1 cellular context compared by ENCODE assay signal in genomic region chr6:43477235-43478007, GRCh38.
A peak's percentile ranks its signal among the peaks of the same experiment; 100 is the strongest.
TF ChIP-seq lines count a peak whose summit lies in the region.

TJAP1 (plus strand) TSS chr6:43477570; CDS start chr6:43499002, 21,432 bp downstream.

TF ChIP-seq in K562, 482 proteins besides CTCF, POLR2A, EP300 and RAD21 (continued from another document):
- no peak for TF ChIP-seq ZBTB40 (IDR thresholded peaks at IDR 0.05)
- TF ChIP-seq ZBTB40 (CRISPR knock-in tag; IDR thresholded peaks at IDR 0.05), result no peak
- no peak for TF ChIP-seq RHOXF2B (CRISPR knock-in tag; conservative IDR thresholded peaks at IDR 0.05)
- peak; percentile 71; the same call in 1 of the 2 replicates for TF ChIP-seq TOE1 (IDR thresholded peaks at IDR 0.05; ENCODE audit: borderline replicate concordance)
- TF ChIP-seq TOE1 (CRISPR knock-in tag; IDR thresholded peaks at IDR 0.05; ENCODE audit: borderline replicate concordance, low read depth), result no peak
- no peak for TF ChIP-seq ZNF780A (CRISPR knock-in tag; IDR thresholded peaks at IDR 0.05)
- TF ChIP-seq TGIF2 (CRISPR knock-in tag; IDR thresholded peaks at IDR 0.05), result no peak
- TF ChIP-seq ARID2 (IDR thresholded peaks at IDR 0.05), result no peak
- peak; percentile 82; the same call in 1 of the 2 replicates for TF ChIP-seq DIDO1 (tag; IDR thresholded peaks at IDR 0.05; ENCODE audit: low read depth)
- TF ChIP-seq NR4A1 (CRISPR knock-in tag; IDR thresholded peaks at IDR 0.05), result no peak
- no peak for TF ChIP-seq NR4A1 (tag; IDR thresholded peaks at IDR 0.05)
- TF ChIP-seq TARDBP (IDR thresholded peaks at IDR 0.05), result no peak
- peak in 1 of 2 experiments; percentile 67 for TF ChIP-seq AFF1 (IDR thresholded peaks at IDR 0.05; ENCODE audit: low read depth in 1 of 2, partially characterized antibody in 2 of 2)
- peak; percentile 94 for TF ChIP-seq POLR2B (IDR thresholded peaks at IDR 0.05; ENCODE audit: low read depth, partially characterized antibody)
- TF ChIP-seq MYBL2 (IDR thresholded peaks at IDR 0.05; ENCODE audit: low read depth), result no peak
- TF ChIP-seq MYBL2 (CRISPR knock-in tag; IDR thresholded peaks at IDR 0.05; ENCODE audit: borderline replicate concordance), result no peak
- TF ChIP-seq NCOA6 (IDR thresholded peaks at IDR 0.05), result no peak
- no peak for TF ChIP-seq ELF1 (tag; IDR thresholded peaks at IDR 0.05)
- no peak for TF ChIP-seq ZNF121 (CRISPR knock-in tag; conservative IDR thresholded peaks at IDR 0.05)
- no peak; the same call in 1 of the 2 replicates for TF ChIP-seq MTA3 (IDR thresholded peaks at IDR 0.05; ENCODE audit: borderline replicate concordance)
- TF ChIP-seq NR1H2 (CRISPR knock-in tag; IDR thresholded peaks at IDR 0.05), result no peak
- no peak for TF ChIP-seq REST (CRISPR knock-in tag; IDR thresholded peaks at IDR 0.05; ENCODE audit: low read depth)
- TF ChIP-seq EWSR1 (IDR thresholded peaks at IDR 0.05; ENCODE audit: borderline replicate concordance, low read depth, partially characterized antibody), result no peak
- no peak for TF ChIP-seq RBM15 (IDR thresholded peaks at IDR 0.05; ENCODE audit: insufficient read depth, low read length)
- no peak for TF ChIP-seq STAT5B (CRISPR knock-in tag; IDR thresholded peaks at IDR 0.05)
- TF ChIP-seq PCBP1 (IDR thresholded peaks at IDR 0.05; ENCODE audit: low read depth, low read length, poor library complexity, severe bottlenecking), result no peak
- TF ChIP-seq THRA (IDR thresholded peaks at IDR 0.05), result no peak
- no peak for TF ChIP-seq PHB2 (IDR thresholded peaks at IDR 0.05; ENCODE audit: low read depth)
- TF ChIP-seq FUS (optimal IDR thresholded peaks at IDR 0.05; ENCODE audit: low read depth, low read length), result no peak
- 0 out of 2 replicates have a peak, but pooled peaks have one; percentile 12 for TF ChIP-seq ATF7 (IDR thresholded peaks at IDR 0.05)
- TF ChIP-seq GATAD2B (IDR thresholded peaks at IDR 0.05; ENCODE audit: borderline replicate concordance), result no peak
- TF ChIP-seq ZKSCAN3 (CRISPR knock-in tag; IDR thresholded peaks at IDR 0.05), result no peak
- TF ChIP-seq NR2C1 (IDR thresholded peaks at IDR 0.05), result no peak
- TF ChIP-seq NR2C1 (tag; IDR thresholded peaks at IDR 0.05), result no peak
- no peak for TF ChIP-seq MCM5 (IDR thresholded peaks at IDR 0.05; ENCODE audit: low read depth)
- no peak for TF ChIP-seq PBX2 (CRISPR knock-in tag; IDR thresholded peaks at IDR 0.05; ENCODE audit: low read depth)
- no peak; the same call in 1 of the 2 replicates for TF ChIP-seq PBX2 (tag; conservative IDR thresholded peaks at IDR 0.05; ENCODE audit: low read depth)
- TF ChIP-seq SIN3B (IDR thresholded peaks at IDR 0.05; ENCODE audit: low read depth), result peak; percentile 91
- TF ChIP-seq CGGBP1 (CRISPR knock-in tag; IDR thresholded peaks at IDR 0.05), result no peak
